Comparison of ENCODE assay signal across 8 cellular contexts in the genomic region with DNA sequence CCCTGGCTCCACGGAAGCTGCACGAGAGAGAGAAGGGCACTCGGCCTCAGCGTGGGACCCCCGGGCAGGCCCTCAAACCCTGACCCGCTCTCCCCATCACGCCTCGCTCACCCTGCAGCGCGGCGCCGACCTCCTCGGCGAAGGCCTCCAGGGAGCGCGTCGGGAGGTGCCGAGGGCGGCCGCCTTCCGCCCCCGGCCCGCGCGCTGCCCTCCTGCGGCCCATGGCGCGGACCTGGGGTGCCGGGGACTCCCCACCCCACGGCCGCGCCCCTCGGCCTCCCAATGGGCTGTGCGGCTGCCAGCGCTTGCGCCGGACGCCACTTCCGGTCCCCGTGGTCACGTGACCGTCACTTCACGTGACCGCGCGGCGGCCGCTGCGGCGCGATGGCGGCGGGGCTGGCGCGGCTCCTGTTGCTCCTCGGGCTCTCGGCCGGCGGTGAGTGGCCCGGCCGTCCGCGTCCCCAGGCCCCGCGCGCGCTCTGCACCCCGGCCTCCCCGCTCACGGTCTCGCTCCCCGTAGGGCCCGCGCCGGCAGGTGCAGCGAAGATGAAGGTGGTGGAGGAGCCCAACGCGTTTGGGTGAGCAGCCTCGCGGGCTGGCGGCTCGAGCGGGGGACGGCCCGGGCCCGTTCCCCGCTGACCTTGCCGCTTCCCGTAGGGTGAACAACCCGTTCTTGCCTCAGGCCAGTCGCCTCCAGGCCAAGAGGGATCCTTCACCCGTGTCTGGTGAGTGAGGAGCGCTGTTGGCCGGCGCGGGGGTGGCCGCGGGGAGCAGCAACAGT.
DNase-seq lines count a peak whose midpoint lies in the region; ATAC-seq and TF ChIP-seq lines count a peak whose summit lies in the region.

A gene (plus strand): TSS at position 350 of the 781 bp plus-strand sequence. CDS start 35 bp downstream, at position 385.
A gene (minus strand): TSS at position 297 of the 781 bp plus-strand sequence. CDS start 74 bp downstream, at position 223.

- no peak for TF ChIP-seq CTCF in WERI-Rb-1 (IDR thresholded peaks at IDR 0.05; ENCODE audit: low read depth, low read length)

- H3K9me3 ChIP-seq in WERI-Rb-1 (ENCODE audit: severe bottlenecking), result no peaks in the 10 kb centered on the region

- peak within 1 kb of the TSS; percentile 52 for H3K27ac ChIP-seq in WERI-Rb-1
- H3K27ac ChIP-seq in skin epidermis, result peak within 1 kb of the TSS; percentile 16 to 94 (median 83)

- in situ Hi-C loops in T47D (cut with HindIII; ENCODE audit: low pct_unique_long_range_greater_than_20kb, low sequenced_read_pairs), result no loop called here

- peak; percentile 41 to 91 for DNase-seq in NCI-H187 (lab: John Stamatoyannopoulos, UW)
- no peak for DNase-seq in NCI-H187 treated with DMSO at 0.1 percent for 48 hours (lab: John Stamatoyannopoulos, UW)
- peak; percentile 56 for DNase-seq in NCI-H146 treated with DMSO at 0.1 percent for 48 hours (lab: John Stamatoyannopoulos, UW; ENCODE audit: unreplicated experiment)
- peak; percentile 79 for DNase-seq in WERI-Rb-1
- DNase-seq in T47D (ENCODE audit: low read depth in 1 of 2, low spot score in 1 of 2), result peak; percentile 77 to 91
- peak; percentile 97 for DNase-seq in iPS-NIHi11 (ENCODE audit: low spot score)

- peak; percentile 77 for ATAC-seq in HG02763 (IDR thresholded peaks at IDR 0.05; ENCODE audit: unreplicated experiment)

- H3K27me3 ChIP-seq in WERI-Rb-1 (ENCODE audit: insufficient read depth, low read depth, severe bottlenecking), result no peaks in the 10 kb centered on the region

- H3K4me3 ChIP-seq in WERI-Rb-1 (ENCODE audit: low read depth, low read length) (peak within 1 kb of the TSS; percentile 92), skin epidermis (peak within 1 kb of the TSS; percentile 70 to 99 (median 95))

- H3K36me3 ChIP-seq in WERI-Rb-1, result peaks cover 24% of the 10 kb centered on the region
